ENCODE assay signal across 9 cellular contexts in the genomic region with DNA sequence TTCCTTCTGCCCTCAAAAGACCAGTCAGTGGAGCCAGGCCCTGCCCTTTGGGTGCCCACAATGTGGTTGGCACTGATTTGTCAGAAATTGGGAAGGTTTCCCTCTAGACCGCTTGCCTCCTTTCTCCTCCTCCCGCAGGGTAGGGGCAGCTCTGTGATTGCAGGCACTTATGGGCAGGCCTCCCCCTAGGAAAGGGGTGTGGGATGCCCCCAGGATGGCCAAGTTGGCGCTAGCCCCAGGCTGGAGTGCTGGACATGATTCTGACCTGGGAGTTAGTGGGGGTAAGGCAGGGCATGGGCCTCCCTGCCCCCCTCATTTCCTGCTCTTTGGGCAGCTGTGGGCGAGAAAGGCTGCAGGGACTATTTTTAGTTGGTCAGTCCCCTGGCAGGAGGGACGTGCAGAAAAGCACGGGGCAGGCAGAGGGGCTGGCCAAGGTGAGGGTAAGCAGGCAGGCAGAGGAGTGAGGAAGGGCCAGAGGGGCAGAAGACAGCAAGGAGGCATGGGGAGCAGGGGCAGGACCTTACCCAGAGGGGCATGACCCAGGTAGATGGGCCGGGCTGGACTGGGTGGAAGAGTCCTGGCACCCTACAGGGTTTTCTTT. TPM values are rescaled to one million over a fixed set of nuclear protein-coding genes. Genes with fewer than 3 reads are reported as not detected.
DNase-seq lines count a peak whose midpoint lies in the region; ATAC-seq, FAIRE-seq and TF ChIP-seq lines count a peak whose summit lies in the region.
"Had no signal": no experiment of that assay in that cellular context is flagged by ENCODE, and none has a peak within 500 bp of the region (broad histone marks: within the 10 kb centered on the region; RNA-seq: fewer than 3 reads in every experiment).

No MANE protein-coding gene starts in this region.

- intact Hi-C loops in GM12878 (cut with micrococcal nuclease; ENCODE audit: unreplicated experiment) = loop anchor here (10.0 kb wide), 1 partner anchor 103 kb away; a partner anchor contains a TSS

- peak overlapping the region; percentile 42; the same call in 1 of the 2 replicates for H3K9ac ChIP-seq in GM12878 (ENCODE audit: control insufficient read depth, insufficient read depth, low read length)

- no peaks in the 10 kb centered on the region for H4K20me1 ChIP-seq in GM12878 (ENCODE audit: control insufficient read depth, insufficient read depth)

- H3K9me3 Mint-ChIP-seq in T-helper 1 cell treated with Interleukin-12 subunit alpha and Interleukin-12 subunit beta and Interleukin-4 antibody, amounts not matched to agents 30 μg/mL and 1 μg/mL, for 36 hours = no peaks in the 10 kb centered on the region
- H3K9me3 Mint-ChIP-seq in type B pancreatic cell = no peaks in the 10 kb centered on the region
- H3K9me3 Mint-ChIP-seq in effector memory CD8-positive, alpha-beta T cell = no peaks in the 10 kb centered on the region

- peak overlapping the region; percentile 71 for H3K4me2 ChIP-seq in GM12878 (ENCODE audit: control insufficient read depth, insufficient read depth)

- in situ Hi-C loops in GM12878 (cut with MboI) = no loop called here

- H3K27me3 Mint-ChIP-seq in T-helper 1 cell treated with Interleukin-12 subunit alpha and Interleukin-12 subunit beta and Interleukin-4 antibody, amounts not matched to agents 30 μg/mL and 1 μg/mL, for 36 hours (ENCODE audit: low read depth) = no peaks in the 10 kb centered on the region
- H3K27me3 Mint-ChIP-seq in type B pancreatic cell = no peaks in the 10 kb centered on the region
- H3K27me3 Mint-ChIP-seq in effector memory CD8-positive, alpha-beta T cell = no peaks in the 10 kb centered on the region

- no peaks in the 10 kb centered on the region; the same call in none of the 2 replicates for H3K79me2 ChIP-seq in GM12878 (ENCODE audit: control insufficient read depth, insufficient read depth, low read length)

- peak overlapping the region; percentile 72 for H3K27ac ChIP-seq in GM12878 (ENCODE audit: control insufficient read depth, insufficient read depth)

- H3K4me1 Mint-ChIP-seq in T-helper 1 cell treated with Interleukin-12 subunit alpha and Interleukin-12 subunit beta and Interleukin-4 antibody, amounts not matched to agents 30 μg/mL and 1 μg/mL, for 36 hours (ENCODE audit: low read depth) = peaks cover 49% of the 10 kb centered on the region
- peaks cover 54% of the 10 kb centered on the region for H3K4me1 Mint-ChIP-seq in type B pancreatic cell (ENCODE audit: unreplicated experiment)
- H3K4me1 Mint-ChIP-seq in effector memory CD8-positive, alpha-beta T cell (ENCODE audit: low read depth in 2 of 2) = peaks cover 45 to 69% of the 10 kb centered on the region in 2 donors

- RAD21 ChIA-PET in GM12878 (lab: Charles Lee; ENCODE audit: unreplicated experiment) = interaction anchor here (0.8 to 18.7 kb wide), 5 partner anchors 9 to 200 kb away, joined by 3 to 271 read pairs (median 6); no protein-coding TSS in a partner anchor

- TF ChIP-seq EP300 in GM12878 (IDR thresholded peaks at IDR 0.05; ENCODE audit: borderline replicate concordance in 1 of 2, control insufficient read depth in 1 of 2, low read depth in 2 of 2, low read length in 2 of 2) = no peak

- no TSS peak for BruUV-seq in GM12878 (replicated peaks; lab: Mats Ljungman, UMichigan)

- no peak for DNase-seq in T-helper 1 cell
- DNase-seq in GM12878 (ENCODE audit: low read depth, low spot score) = no peak
- DNase-seq in medulla oblongata (ENCODE audit: extremely low spot score) = peak; percentile 81
- DNase-seq in type B pancreatic cell (ENCODE audit: extremely low spot score, unreplicated experiment) = no peak
- no peak for DNase-seq in amniotic stem cell (lab: John Stamatoyannopoulos, UW)
- DNase-seq in effector memory CD8-positive, alpha-beta T cell = no peak
- no peak for DNase-seq in SW 1271 (lab: John Stamatoyannopoulos, UW)
- DNase-seq: 8988T had no signal

- POLR2A ChIA-PET in GM12878 (lab: Charles Lee) = interaction anchor here (0.6 to 9.8 kb wide), 6 partner anchors 12 to 1356 kb away, joined by 3 to 123 read pairs (median 4); a partner anchor contains a TSS

- H2AFZ ChIP-seq in GM12878 (ENCODE audit: control insufficient read depth, low read depth, low read length) = no peak overlapping the region; the same call in 1 of the 2 replicates

- TF ChIP-seq CTCF in GM12878 (IDR thresholded peaks at IDR 0.05 in 2 of 3, conservative IDR thresholded peaks at IDR 0.05 in 1 of 3; ENCODE audit: control insufficient read depth in 2 of 3, extremely low read depth in 1 of 3, insufficient read depth in 1 of 3, low read depth in 3 of 3, low read length in 3 of 3) (no peak), type B pancreatic cell (conservative IDR thresholded peaks at IDR 0.05) (no peak)

- peak overlapping the region; percentile 23; the same call in 1 of the 2 replicates for H3K4me3 ChIP-seq in GM12878

- SMC1A ChIA-PET in GM12878 (lab: Charles Lee; ENCODE audit: uncharacterized antibody, unreplicated experiment) = interaction anchor here (0.6 to 11.2 kb wide), 8 partner anchors 10 to 223 kb away, joined by 3 to 172 read pairs (median 5); a partner anchor contains a TSS

- no peaks in the 10 kb centered on the region for H3K27me3 ChIP-seq in GM12878 (replicated peaks in 1 of 2; ENCODE audit: control insufficient read depth in 2 of 2, insufficient read depth in 2 of 2, low read length in 1 of 2)

- peak overlapping the region; percentile 56 for H3K27ac Mint-ChIP-seq in T-helper 1 cell treated with Interleukin-12 subunit alpha and Interleukin-12 subunit beta and Interleukin-4 antibody, amounts not matched to agents 30 μg/mL and 1 μg/mL, for 36 hours
- H3K27ac Mint-ChIP-seq in type B pancreatic cell = peak overlapping the region; percentile 62
- peak overlapping the region in 1 of 2 donors; percentile 79 for H3K27ac Mint-ChIP-seq in effector memory CD8-positive, alpha-beta T cell

- no peak for TF ChIP-seq RAD21 in GM12878 (IDR thresholded peaks at IDR 0.05; ENCODE audit: insufficient read depth, low read depth, low read length)

- peaks cover 73% of the 10 kb centered on the region for H3K4me1 ChIP-seq in GM12878 (ENCODE audit: control insufficient read depth, insufficient read depth, low read length)

- H3K9me3 ChIP-seq in GM12878 (replicated peaks; ENCODE audit: control insufficient read depth, insufficient read depth, low read length) = no peaks in the 10 kb centered on the region

- CTCF ChIA-PET in GM12878 (lab: Yijun Ruan, JAX) = interaction anchor here (0.9 to 7.4 kb wide), 10 partner anchors 7 to 46 kb away, joined by 3 to 90 read pairs (median 10); no protein-coding TSS in a partner anchor

- no peak for FAIRE-seq in GM12878 (lab: Jason Lieb, UNC)

- no peaks in the 10 kb centered on the region for H3K36me3 Mint-ChIP-seq in T-helper 1 cell treated with Interleukin-12 subunit alpha and Interleukin-12 subunit beta and Interleukin-4 antibody, amounts not matched to agents 30 μg/mL and 1 μg/mL, for 36 hours (ENCODE audit: low read depth)
- no peaks in the 10 kb centered on the region for H3K36me3 Mint-ChIP-seq in type B pancreatic cell
- peaks cover 15% of the 10 kb centered on the region for H3K36me3 Mint-ChIP-seq in effector memory CD8-positive, alpha-beta T cell (ENCODE audit: insufficient read depth)

- H3K4me3 Mint-ChIP-seq in T-helper 1 cell treated with Interleukin-12 subunit alpha and Interleukin-12 subunit beta and Interleukin-4 antibody, amounts not matched to agents 30 μg/mL and 1 μg/mL, for 36 hours = no peak overlapping the region
- no peak overlapping the region for H3K4me3 Mint-ChIP-seq in type B pancreatic cell
- peak overlapping the region in 1 of 2 donors; percentile 44 for H3K4me3 Mint-ChIP-seq in effector memory CD8-positive, alpha-beta T cell

- 49% methylated on average over 7 of the region's 7 CpGs for WGBS in GM12878 (ENCODE audit: insufficient coverage, insufficient replicate concordance, low lambda C conversion rate, missing lambda C conversion rate)

- TF ChIP-seq POLR2A in GM12878 (IDR thresholded peaks at IDR 0.05; ENCODE audit: low read depth, low read length) = no peak

- H3K36me3 ChIP-seq in GM12878 (ENCODE audit: control insufficient read depth in 2 of 2, insufficient read depth in 2 of 2, low read length in 1 of 2) = no peaks in the 10 kb centered on the region; a peak in 1 of 4 replicates

- peak; percentile 18 for ATAC-seq in GM12878
- no peak for ATAC-seq in effector memory CD8-positive, alpha-beta T cell (replicated peaks)

RNA-seq across cellular contexts. Expression of a gene that starts 3.3 kb away (rescaled TPM):
- 30.5 and 34.4 TPM in 2 replicates for total RNA-seq in GM12878 (2013; cell fraction: nucleolus; rRNA removed)
- total RNA-seq in GM12878 (2014; rRNA removed) = 15.5 and 17.3 TPM in 2 replicates
- 7.7 and 9.7 TPM in 2 replicates for total RNA-seq in GM12878 (2014; rRNA removed; fragmentation: Illumina TruSeq; extraction: Trizol)
- 33.6 and 34.8 TPM in 2 replicates for total RNA-seq in GM12878 (2021)
- polyA plus RNA-seq in GM12878 (2011; ENCODE audit: low read depth) = 12.0 TPM
- 3.1 and 7.8 TPM in 2 replicates for polyA plus RNA-seq in GM12878 (2011; rRNA removed)
- polyA plus RNA-seq in GM12878 (2011; cell fraction: cytosol; rRNA removed) = 10.0 and 13.4 TPM in 2 replicates
- polyA plus RNA-seq in GM12878 (2011; cell fraction: nucleus; rRNA removed) = 29.2 and 38.2 TPM in 2 replicates
- polyA plus RNA-seq in GM12878 (2012) = 23.0 and 26.5 TPM in 2 replicates
- polyA plus RNA-seq in GM12878 (2014; fragmentation: Illumina TruSeq; extraction: Trizol) = 8.0 and 23.8 TPM in 2 replicates
- polyA plus RNA-seq in GM12878 (2014; fragmentation: Nextera tagmentation; extraction: Ambion mirVana) = under 1 TPM; 0.13 to 0.16 TPM
- polyA plus RNA-seq in GM12878 (2014; rRNA removed) = 14.3 and 20.2 TPM in 2 replicates
- 10 to 100 TPM; 12.9 to 15.4 TPM for polyA plus RNA-seq in GM12878 (2016; fragmentation: Nextera tagmentation; extraction: Ambion mirVana)
- 8.7 and 13.7 TPM in 2 replicates for polyA minus RNA-seq in GM12878 (2011; rRNA and poly(A)+ RNA removed)
- polyA minus RNA-seq in GM12878 (2011; cell fraction: cytosol; rRNA and poly(A)+ RNA removed) = 15.1 and 20.3 TPM in 2 replicates
- polyA minus RNA-seq in GM12878 (2011; cell fraction: nucleus; rRNA and poly(A)+ RNA removed) = 9.7 and 15.5 TPM in 2 replicates
- total RNA-seq in type B pancreatic cell (ENCODE audit: low replicate concordance) = 23.8 and 34.3 TPM in 2 replicates

RNA-seq across cellular contexts. Expression of a gene that starts 24.6 kb away (rescaled TPM):
- total RNA-seq in GM12878 (2013; cell fraction: nucleolus; rRNA removed) = 25.9 and 32.3 TPM in 2 replicates
- total RNA-seq in GM12878 (2014; rRNA removed) = 39.0 and 43.8 TPM in 2 replicates
- total RNA-seq in GM12878 (2014; rRNA removed; fragmentation: Illumina TruSeq; extraction: Trizol) = 46.8 and 53.0 TPM in 2 replicates
- total RNA-seq in GM12878 (2021) = 47.7 and 52.0 TPM in 2 replicates
- polyA plus RNA-seq in GM12878 (2011; ENCODE audit: low read depth) = 20.0 TPM
- 43.1 and 48.5 TPM in 2 replicates for polyA plus RNA-seq in GM12878 (2011; rRNA removed)
- 18.9 and 20.1 TPM in 2 replicates for polyA plus RNA-seq in GM12878 (2011; cell fraction: cytosol; rRNA removed)
- polyA plus RNA-seq in GM12878 (2011; cell fraction: nucleus; rRNA removed) = 18.7 and 26.9 TPM in 2 replicates
- polyA plus RNA-seq in GM12878 (2012) = 18.9 and 19.5 TPM in 2 replicates
- 54.4 and 59.6 TPM in 2 replicates for polyA plus RNA-seq in GM12878 (2014; fragmentation: Illumina TruSeq; extraction: Trizol)
- polyA plus RNA-seq in GM12878 (2014; fragmentation: Nextera tagmentation; extraction: Ambion mirVana) = 10 to 100 TPM; 13.3 to 18.6 TPM
- polyA plus RNA-seq in GM12878 (2014; rRNA removed) = 25.9 and 26.3 TPM in 2 replicates
- 10 to 100 TPM; 59.3 to 60.9 TPM for polyA plus RNA-seq in GM12878 (2016; fragmentation: Nextera tagmentation; extraction: Ambion mirVana)
- 15.8 and 24.1 TPM in 2 replicates for polyA minus RNA-seq in GM12878 (2011; rRNA and poly(A)+ RNA removed)
- 9.6 and 10.5 TPM in 2 replicates for polyA minus RNA-seq in GM12878 (2011; cell fraction: cytosol; rRNA and poly(A)+ RNA removed)
- 12.3 and 28.6 TPM in 2 replicates for polyA minus RNA-seq in GM12878 (2011; cell fraction: nucleus; rRNA and poly(A)+ RNA removed)
- total RNA-seq in type B pancreatic cell (ENCODE audit: low replicate concordance) = 23.2 and 50.3 TPM in 2 replicates

RNA-seq across cellular contexts. Expression of a gene that starts 52.3 kb away (rescaled TPM):
- not detected in 2 replicates for total RNA-seq in GM12878 (2013; cell fraction: nucleolus; rRNA removed)
- not detected in 2 replicates for total RNA-seq in GM12878 (2014; rRNA removed)
- total RNA-seq in GM12878 (2014; rRNA removed; fragmentation: Illumina TruSeq; extraction: Trizol) = not detected in 2 replicates
- not detected in 2 replicates for total RNA-seq in GM12878 (2021)
- not detected for polyA plus RNA-seq in GM12878 (2011; ENCODE audit: low read depth)
- not detected in 2 replicates for polyA plus RNA-seq in GM12878 (2011; rRNA removed)
- polyA plus RNA-seq in GM12878 (2011; cell fraction: cytosol; rRNA removed) = not detected in 2 replicates
- not detected in 2 replicates for polyA plus RNA-seq in GM12878 (2011; cell fraction: nucleus; rRNA removed)
- not detected in 2 replicates for polyA plus RNA-seq in GM12878 (2012)
- polyA plus RNA-seq in GM12878 (2014; fragmentation: Illumina TruSeq; extraction: Trizol) = not detected in 2 replicates
- not detected for polyA plus RNA-seq in GM12878 (2014; fragmentation: Nextera tagmentation; extraction: Ambion mirVana)
- polyA plus RNA-seq in GM12878 (2014; rRNA removed) = not detected in 2 replicates
- polyA plus RNA-seq in GM12878 (2016; fragmentation: Nextera tagmentation; extraction: Ambion mirVana) = 1 to 10 TPM in 1 of 2 experiments, not detected in 1; 1.6 TPM
- not detected in 2 replicates for polyA minus RNA-seq in GM12878 (2011; rRNA and poly(A)+ RNA removed)
- not detected in 2 replicates for polyA minus RNA-seq in GM12878 (2011; cell fraction: cytosol; rRNA and poly(A)+ RNA removed)
- not detected in 2 replicates for polyA minus RNA-seq in GM12878 (2011; cell fraction: nucleus; rRNA and poly(A)+ RNA removed)
- total RNA-seq in type B pancreatic cell (ENCODE audit: low replicate concordance) = 0.36 and 0.43 TPM in 2 replicates
